Comparison of ENCODE assay signal across 2 cellular contexts in genomic region chr5:55985181-55985580, GRCh38.
TF ChIP-seq lines count a peak whose summit lies in the region.

No MANE protein-coding gene starts in this region.

TF ChIP-seq in liver, 16 proteins besides CTCF, POLR2A, EP300 and RAD21:
- TF ChIP-seq FOXA1 (IDR thresholded peaks at IDR 0.05) = no peak

TF ChIP-seq in GM12878, 131 proteins besides CTCF, POLR2A, EP300 and RAD21:
- TF ChIP-seq SMC3 (IDR thresholded peaks at IDR 0.05; ENCODE audit: borderline replicate concordance, low read length) (no peak), ATF7 (IDR thresholded peaks at IDR 0.05; ENCODE audit: low read depth) (no peak), STAT1 (conservative IDR thresholded peaks at IDR 0.05) (no peak), MEF2B (IDR thresholded peaks at IDR 0.05; ENCODE audit: partially characterized antibody, poor library complexity, severe bottlenecking) (no peak), SRF (IDR thresholded peaks at IDR 0.05; ENCODE audit: low read depth in 2 of 2, low read length in 2 of 2) (no peak), KDM1A (IDR thresholded peaks at IDR 0.05; ENCODE audit: borderline replicate concordance) (no peak), HDAC6 (IDR thresholded peaks at IDR 0.05; ENCODE audit: unreplicated experiment) (no peak), CBX3 (IDR thresholded peaks at IDR 0.05; ENCODE audit: borderline replicate concordance, low read depth) (no peak), NR2C2 (IDR thresholded peaks at IDR 0.05; ENCODE audit: borderline replicate concordance, control insufficient read depth, insufficient read length, low read depth) (no peak), BCLAF1 (IDR thresholded peaks at IDR 0.05) (no peak), CUX1 (IDR thresholded peaks at IDR 0.05; ENCODE audit: insufficient replicate concordance, low read depth, low read length) (no peak), RFX5 (IDR thresholded peaks at IDR 0.05; ENCODE audit: low read depth, low read length) (no peak), POU2F2 (IDR thresholded peaks at IDR 0.05; ENCODE audit: borderline replicate concordance, low read depth, low read length) (no peak), POLR2AphosphoS2 (IDR thresholded peaks at IDR 0.05; ENCODE audit: low read depth, low read length) (no peak)
TF ChIP-seq in GM12878: peak in this region for 0.
